In genomic region chr19:18557474-18558201, GRCh38 we compare ENCODE assay signal across 8 cellular contexts. TPM values are rescaled to one million over a fixed set of nuclear protein-coding genes. Genes with fewer than 3 reads are reported as not detected.
DNase-seq lines count a peak whose midpoint lies in the region; ATAC-seq and TF ChIP-seq lines count a peak whose summit lies in the region.

TSS of gene KXD1 (plus strand) at chr19:18557870. CDS start at chr19:18562057, 4,187 bp downstream.

- H3K4me3 ChIP-seq in GM08714 (ENCODE audit: low read length) (peak within 1 kb of the TSS; percentile 92), osteoblast (ENCODE audit: insufficient read depth, low read length) (peak within 1 kb of the TSS; percentile 98), thoracic aorta (peak within 1 kb of the TSS; percentile 91)

- H3K79me2 ChIP-seq in osteoblast (ENCODE audit: insufficient read depth, low read length), result peaks cover 42% of the 10 kb centered on the region

- H3K36me3 ChIP-seq in osteoblast (ENCODE audit: insufficient read depth, low read length) (no peaks in the 10 kb centered on the region), thoracic aorta (no peaks in the 10 kb centered on the region)

- peak within 1 kb of the TSS; percentile 96 for H3K27ac Mint-ChIP-seq in activated naive CD8-positive, alpha-beta T cell
- H3K27ac Mint-ChIP-seq in glutamatergic neuron (ENCODE audit: unreplicated experiment), result peak within 1 kb of the TSS; percentile 67

- peaks cover 11% of the 10 kb centered on the region for H3K4me1 Mint-ChIP-seq in activated naive CD8-positive, alpha-beta T cell (ENCODE audit: low read depth)
- H3K4me1 Mint-ChIP-seq in glutamatergic neuron (ENCODE audit: low read depth, unreplicated experiment), result peaks cover 3% of the 10 kb centered on the region

- peaks cover 20% of the 10 kb centered on the region for H3K4me1 ChIP-seq in osteoblast (ENCODE audit: insufficient read depth, low read length)
- H3K4me1 ChIP-seq in thoracic aorta (ENCODE audit: control insufficient read depth in 1 of 2, low read depth in 2 of 2), result peaks cover 19 to 45% of the 10 kb centered on the region in 2 donors

- DNase-seq in NCI-H1105 (lab: John Stamatoyannopoulos, UW) (peak; percentile 98), SKM-1 treated with dmso at 0.1 percent for 144 hours (lab: John Stamatoyannopoulos, UW; ENCODE audit: unreplicated experiment) (peak; percentile 99), glutamatergic neuron (peak; percentile 86), osteoblast (ENCODE audit: insufficient read length, low spot score, missing footprints) (peak; percentile 99), thoracic aorta (ENCODE audit: low spot score) (peak; percentile 94)

- H3K9me3 ChIP-seq in osteoblast (ENCODE audit: low read depth, low read length) (no peaks in the 10 kb centered on the region), thoracic aorta (no peaks in the 10 kb centered on the region)

- H4K20me1 ChIP-seq in osteoblast (ENCODE audit: insufficient read depth, low read length), result peaks cover 4% of the 10 kb centered on the region

- ATAC-seq in HG02610 (IDR thresholded peaks at IDR 0.05; ENCODE audit: unreplicated experiment) (peak; percentile 86), thoracic aorta (ENCODE audit: insufficient number of reproducible peaks, low FRiP score, low read depth) (peak; percentile 90)

- H3K27me3 ChIP-seq in osteoblast (ENCODE audit: insufficient read depth, low read length), result no peaks in the 10 kb centered on the region
- no peaks in the 10 kb centered on the region for H3K27me3 ChIP-seq in thoracic aorta (replicated peaks; ENCODE audit: insufficient read depth)

- no peaks in the 10 kb centered on the region for H3K27me3 Mint-ChIP-seq in activated naive CD8-positive, alpha-beta T cell
- H3K27me3 Mint-ChIP-seq in glutamatergic neuron (ENCODE audit: unreplicated experiment), result no peaks in the 10 kb centered on the region

- no peak for TF ChIP-seq CTCF in glutamatergic neuron (IDR thresholded peaks at IDR 0.05; ENCODE audit: partially characterized antibody, unreplicated experiment)
- no peak for TF ChIP-seq CTCF in osteoblast (IDR thresholded peaks at IDR 0.05; ENCODE audit: extremely low read depth, low read depth, low read length)
- TF ChIP-seq CTCF in thoracic aorta (IDR thresholded peaks at IDR 0.05), result no peak

- H3K36me3 Mint-ChIP-seq in activated naive CD8-positive, alpha-beta T cell, result no peaks in the 10 kb centered on the region
- no peaks in the 10 kb centered on the region for H3K36me3 Mint-ChIP-seq in glutamatergic neuron (ENCODE audit: unreplicated experiment)

- H2AFZ ChIP-seq in osteoblast (ENCODE audit: low read length), result peak within 1 kb of the TSS; percentile 83

- peak within 1 kb of the TSS; percentile 94 for H3K27ac ChIP-seq in osteoblast (ENCODE audit: low read depth, low read length)
- H3K27ac ChIP-seq in thoracic aorta, result peak within 1 kb of the TSS; percentile 98 to 99

- H3K4me2 ChIP-seq in osteoblast (ENCODE audit: insufficient read depth, low read length), result peak within 1 kb of the TSS; percentile 100

- H3K4me3 Mint-ChIP-seq in activated naive CD8-positive, alpha-beta T cell, result peak within 1 kb of the TSS; percentile 98
- peak within 1 kb of the TSS; percentile 86 for H3K4me3 Mint-ChIP-seq in glutamatergic neuron (ENCODE audit: unreplicated experiment)

- no peaks in the 10 kb centered on the region for H3K9me3 Mint-ChIP-seq in activated naive CD8-positive, alpha-beta T cell (ENCODE audit: low read depth)
- peaks cover 4% of the 10 kb centered on the region for H3K9me3 Mint-ChIP-seq in glutamatergic neuron (ENCODE audit: unreplicated experiment)

RNA-seq across cellular contexts. Expression of gene KXD1, which starts in this region (rescaled TPM):
- 71.3 TPM for total RNA-seq in glutamatergic neuron (ENCODE audit: unreplicated experiment)
- total RNA-seq in osteoblast, result 92.8 and 104 TPM in 2 replicates
- total RNA-seq in thoracic aorta, result 100 to 1,000 TPM in 1 of 2 donors, 10 to 100 TPM in 1; 99.6 to 174 TPM

Comparison
In these comparisons a context has a peak if more than half of its experiments do, and no peak if none do; other contexts are left out.
1. Peak in every context shown above with its lines: DNase-seq, ATAC-seq, H3K4me3 ChIP-seq and H3K27ac ChIP-seq.